In the genomic region with DNA sequence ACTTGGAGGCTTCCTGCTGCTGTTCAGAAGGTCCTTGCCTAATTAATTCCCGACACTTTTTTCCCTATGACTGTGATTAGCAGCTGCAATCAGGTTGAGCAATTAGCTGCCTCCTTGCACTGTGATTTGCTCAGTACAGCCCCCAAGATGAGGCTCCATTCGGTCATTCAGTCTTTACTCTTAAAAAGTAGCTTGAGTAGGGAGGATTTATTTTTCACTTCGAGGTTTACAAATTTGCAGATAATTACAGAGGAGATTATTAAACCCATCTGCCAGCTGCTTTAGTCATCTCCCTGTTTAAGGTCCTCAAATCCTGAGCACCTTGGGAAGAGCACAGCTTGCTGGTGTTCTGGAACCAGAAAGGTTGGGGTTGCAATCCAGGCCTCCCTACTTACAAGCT, we compare ENCODE assay signal across 14 cellular contexts.
"Had no signal": no experiment of that assay in that cellular context is flagged by ENCODE, and none has a peak within 500 bp of the region (broad histone marks: within the 10 kb centered on the region; RNA-seq: fewer than 3 reads in every experiment).

No MANE protein-coding gene starts in this region.

- ATAC-seq: naive thymus-derived CD8-positive, alpha-beta T cell; stimulated activated naive CD8-positive, alpha-beta T cell treated with anti-CD3 and anti-CD28 coated beads, Interleukin-15, Interleukin-2, amounts not matched to agents 100 U/mL and 50 U/mL, for 24 hours had no signal

- H3K36me3 ChIP-seq: cardiac muscle cell, tibial artery had no signal

- H3K36me3 Mint-ChIP-seq: activated naive CD8-positive, alpha-beta T cell treated with anti-CD3 and anti-CD28 coated beads for 36 hours; naive thymus-derived CD8-positive, alpha-beta T cell had no signal

- H3K4me3 Mint-ChIP-seq: activated naive CD8-positive, alpha-beta T cell treated with anti-CD3 and anti-CD28 coated beads for 36 hours; dendritic cell treated with granulocyte-macrophage colony-stimulating factor and Interleukin-4, amounts not matched to agents 40 ng/mL and 50 ng/mL, for 4 days; naive thymus-derived CD8-positive, alpha-beta T cell had no signal

- DNase-seq: activated CD4-positive, alpha-beta T cell treated with anti-CD3 and anti-CD28 coated beads, Interleukin-2, amount 50 U/mL, for 4 hours; activated naive CD4-positive, alpha-beta T cell; activated naive CD8-positive, alpha-beta T cell treated with anti-CD3 and anti-CD28 coated beads for 36 hours; amniotic stem cell; effector memory CD4-positive, alpha-beta T cell; naive thymus-derived CD8-positive, alpha-beta T cell; nucleus accumbens; posterior cingulate gyrus; stimulated activated naive CD8-positive, alpha-beta T cell treated with anti-CD3 and anti-CD28 coated beads, Interleukin-15, Interleukin-2, amounts not matched to agents 100 U/mL and 50 U/mL, for 24 hours; T-helper 2 cell; tibial artery had no signal

- H3K4me1 Mint-ChIP-seq: activated naive CD8-positive, alpha-beta T cell treated with anti-CD3 and anti-CD28 coated beads for 36 hours; naive thymus-derived CD8-positive, alpha-beta T cell had no signal

- H3K27me3 ChIP-seq: cardiac muscle cell, hepatocyte, tibial artery had no signal

- H3K27ac Mint-ChIP-seq: activated naive CD8-positive, alpha-beta T cell treated with anti-CD3 and anti-CD28 coated beads for 36 hours; dendritic cell treated with granulocyte-macrophage colony-stimulating factor and Interleukin-4, amounts not matched to agents 40 ng/mL and 50 ng/mL, for 4 days; naive thymus-derived CD8-positive, alpha-beta T cell had no signal

- H3K27me3 Mint-ChIP-seq: activated naive CD8-positive, alpha-beta T cell treated with anti-CD3 and anti-CD28 coated beads for 36 hours; dendritic cell treated with granulocyte-macrophage colony-stimulating factor and Interleukin-4, amounts not matched to agents 40 ng/mL and 50 ng/mL, for 4 days; naive thymus-derived CD8-positive, alpha-beta T cell had no signal

- H3K9me3 ChIP-seq: tibial artery had no signal

- H3K4me3 ChIP-seq: cardiac muscle cell, hepatocyte, tibial artery had no signal

- H3K4me1 ChIP-seq: tibial artery had no signal
